17 cellular contexts compared by ENCODE assay signal in the genomic region with DNA sequence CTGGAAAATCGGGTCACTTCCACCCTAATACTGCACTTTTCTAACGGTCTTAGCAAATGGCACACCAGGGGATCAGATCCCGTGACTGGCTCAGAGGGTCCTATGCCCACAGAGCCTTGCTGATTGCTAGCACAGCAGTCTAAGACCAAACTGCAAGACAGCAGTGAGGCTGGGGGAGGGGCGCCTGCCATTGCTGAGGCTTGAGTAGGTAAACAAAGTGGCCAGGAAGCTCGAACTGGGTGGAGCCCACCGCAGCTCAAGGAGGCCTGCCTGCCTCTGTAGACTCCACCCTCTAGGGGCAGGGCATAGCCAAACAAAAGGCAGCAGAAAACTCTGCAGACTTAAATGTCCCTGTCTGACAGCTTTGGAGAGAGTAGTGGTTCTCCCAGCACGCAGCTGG. TPM values are rescaled to one million over a fixed set of nuclear protein-coding genes. Genes with fewer than 3 reads are reported as not detected.
"Had no signal": no experiment of that assay in that cellular context is flagged by ENCODE, and none has a peak within 500 bp of the region (broad histone marks: within the 10 kb centered on the region; RNA-seq: fewer than 3 reads in every experiment).

No MANE protein-coding gene starts in this region.

RNA-seq across cellular contexts. Expression of a gene that starts 42.2 kb away (rescaled TPM):
- total RNA-seq: activated CD4-positive, alpha-beta T cell treated with anti-CD3 and anti-CD28 coated beads for 36 hours; activated naive CD8-positive, alpha-beta T cell treated with anti-CD3 and anti-CD28 coated beads for 36 hours; activated T-helper 1 cell treated with anti-CD3 and anti-CD28 coated beads, Interleukin-12 subunit alpha, Interleukin-12 subunit beta, Interleukin-2, Interleukin-4 antibody, amounts not matched to agents 30 ng/mL and 10 ng/mL and 1 ng/mL, durations not matched to agents 14 hours and 24 hours and 36 hours; aorta; body of pancreas; chondrocyte; dermis blood vessel endothelial cell; endothelial cell of umbilical vein; esophagus squamous epithelium; fibroblast of lung; fibroblast of villous mesenchyme; gastroesophageal sphincter; glomerular endothelial cell; heart right ventricle; T-helper 1 cell treated with Interleukin-12 subunit alpha and Interleukin-12 subunit beta and Interleukin-4 antibody, amounts not matched to agents 30 ng/mL and 1 ng/mL, for 36 hours had no signal

RNA-seq across cellular contexts. Expression of a gene that starts 54.9 kb away (rescaled TPM):
- total RNA-seq: activated CD4-positive, alpha-beta T cell treated with anti-CD3 and anti-CD28 coated beads for 36 hours; activated naive CD8-positive, alpha-beta T cell treated with anti-CD3 and anti-CD28 coated beads for 36 hours; activated T-helper 1 cell treated with anti-CD3 and anti-CD28 coated beads, Interleukin-12 subunit alpha, Interleukin-12 subunit beta, Interleukin-2, Interleukin-4 antibody, amounts not matched to agents 30 ng/mL and 10 ng/mL and 1 ng/mL, durations not matched to agents 14 hours and 24 hours and 36 hours; adrenal gland; aorta; body of pancreas; chondrocyte; dermis blood vessel endothelial cell; endothelial cell of umbilical vein; esophagus squamous epithelium; fibroblast of lung; fibroblast of villous mesenchyme; gastroesophageal sphincter; glomerular endothelial cell; heart right ventricle; hepatocyte; T-helper 1 cell treated with Interleukin-12 subunit alpha and Interleukin-12 subunit beta and Interleukin-4 antibody, amounts not matched to agents 30 ng/mL and 1 ng/mL, for 36 hours had no signal
